ENCODE assay signal across 11 cellular contexts in the genomic region with DNA sequence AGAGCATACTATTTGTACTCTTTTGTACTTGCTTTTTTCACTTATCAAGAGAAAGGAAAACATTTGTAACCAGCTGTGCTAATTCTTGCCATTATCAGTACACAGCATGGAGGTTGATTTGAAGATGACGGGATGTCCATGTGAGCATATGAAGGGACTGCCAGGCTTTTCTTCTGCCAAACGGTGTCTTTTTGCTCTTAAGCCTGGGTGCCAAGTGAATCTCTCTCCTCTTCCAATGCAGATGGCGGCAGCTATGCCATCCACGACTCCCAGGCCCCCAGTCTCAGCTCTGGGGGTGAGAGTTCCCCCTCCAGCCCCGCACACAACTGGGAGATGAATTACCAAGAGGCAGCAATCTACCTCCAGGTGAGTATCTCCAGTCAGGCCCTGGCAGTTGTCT. TPM values are rescaled to one million over a fixed set of nuclear protein-coding genes. Genes with fewer than 3 reads are reported as not detected.
DNase-seq lines count a peak whose midpoint lies in the region; ATAC-seq, FAIRE-seq and TF ChIP-seq lines count a peak whose summit lies in the region.
"Had no signal": no experiment of that assay in that cellular context is flagged by ENCODE, and none has a peak within 500 bp of the region (broad histone marks: within the 10 kb centered on the region; RNA-seq: fewer than 3 reads in every experiment).

No MANE protein-coding gene starts in this region.

- peak overlapping the region; percentile 67 for H3K27ac Mint-ChIP-seq in activated CD8-positive, alpha-beta T cell treated with anti-CD3 and anti-CD28 coated beads for 36 hours

- H3K27me3 ChIP-seq in SK-N-SH (ENCODE audit: insufficient read depth), result no peaks in the 10 kb centered on the region
- no peaks in the 10 kb centered on the region for H3K27me3 ChIP-seq in layer of hippocampus (ENCODE audit: control insufficient read depth, insufficient read depth, low read length)

- DNase-seq in SK-N-SH (no peak), GM19239 (ENCODE audit: insufficient read length, low spot score) (no peak)
- DNase-seq in activated CD8-positive, alpha-beta T cell treated with anti-CD3 and anti-CD28 coated beads for 36 hours, result no peak
- DNase-seq in stimulated activated CD4-positive, alpha-beta T cell treated with anti-CD3 and anti-CD28 coated beads, Interleukin-15, amount 100 ng/mL, for 24 hours, result no peak
- DNase-seq: activated CD4-positive, alpha-beta T cell treated with anti-CD3 and anti-CD28 coated beads, Interleukin-2, amount 50 U/mL, for 4 hours had no signal

- no peak for TF ChIP-seq EP300 in SK-N-SH (IDR thresholded peaks at IDR 0.05; ENCODE audit: borderline replicate concordance in 1 of 2, low read depth in 1 of 2, low read length in 1 of 2)

- H3F3A ChIP-seq in SK-N-SH (replicated peaks; ENCODE audit: insufficient read depth), result no peaks in the 10 kb centered on the region

- peaks cover 6 to 29% of the 10 kb centered on the region in 2 experiments; a peak in 2 of 4 replicates for H3K4me1 ChIP-seq in SK-N-SH (ENCODE audit: control insufficient read depth in 1 of 2, insufficient read depth in 2 of 2, low read depth in 1 of 2, low read length in 1 of 2)

- peaks cover 22% of the 10 kb centered on the region for H3K36me3 Mint-ChIP-seq in activated CD8-positive, alpha-beta T cell treated with anti-CD3 and anti-CD28 coated beads for 36 hours (ENCODE audit: low read depth)

- no peaks in the 10 kb centered on the region for H3K9me3 ChIP-seq in SK-N-SH

- no peak overlapping the region for H3K4me2 ChIP-seq in SK-N-SH

- no peaks in the 10 kb centered on the region for H3K79me2 ChIP-seq in SK-N-SH (ENCODE audit: insufficient read depth)

- no peak overlapping the region for H2AFZ ChIP-seq in SK-N-SH (ENCODE audit: low read depth)

- H3K36me3 ChIP-seq in SK-N-SH (replicated peaks in 1 of 2; ENCODE audit: control insufficient read depth in 1 of 2, insufficient read depth in 2 of 2, low read length in 1 of 2), result no peaks in the 10 kb centered on the region

- H4K20me1 ChIP-seq in SK-N-SH (ENCODE audit: insufficient read depth), result no peaks in the 10 kb centered on the region

- H3K9me2 ChIP-seq in SK-N-SH, result no peaks in the 10 kb centered on the region

- peaks cover 40% of the 10 kb centered on the region for H3K4me1 Mint-ChIP-seq in activated CD8-positive, alpha-beta T cell treated with anti-CD3 and anti-CD28 coated beads for 36 hours (ENCODE audit: low read depth)

- no peak for TF ChIP-seq RAD21 in SK-N-SH (IDR thresholded peaks at IDR 0.05; ENCODE audit: low read length)

- no peak overlapping the region for H3K4me3 ChIP-seq in SK-N-SH (ENCODE audit: low read depth in 2 of 2, low read length in 1 of 2)

- H3K27ac ChIP-seq in SK-N-SH (ENCODE audit: low read depth in 2 of 2, low read length in 1 of 2) (peak overlapping the region; percentile 24 to 90; a peak in 3 of 4 replicates), layer of hippocampus (ENCODE audit: low read depth, low read length) (peak overlapping the region; percentile 92), temporal lobe (ENCODE audit: low read depth, low read length) (peak overlapping the region; percentile 97)
- H3K27ac ChIP-seq: HL-60 had no signal

- 77% methylated on average over 5 of the region's 5 CpGs for WGBS in SK-N-SH (ENCODE audit: low lambda C conversion rate)

- no peak overlapping the region for H3K9ac ChIP-seq in SK-N-SH

- H3K9me3 Mint-ChIP-seq in activated CD8-positive, alpha-beta T cell treated with anti-CD3 and anti-CD28 coated beads for 36 hours, result no peaks in the 10 kb centered on the region

- no peak for TF ChIP-seq CTCF in SK-N-SH (IDR thresholded peaks at IDR 0.05)
- TF ChIP-seq CTCF in activated CD8-positive, alpha-beta T cell treated with anti-CD3 and anti-CD28 coated beads for 36 hours (IDR thresholded peaks at IDR 0.05), result no peak

- no peak overlapping the region for H3K4me3 Mint-ChIP-seq in activated CD8-positive, alpha-beta T cell treated with anti-CD3 and anti-CD28 coated beads for 36 hours

- no peak for FAIRE-seq in GM19239 (lab: Jason Lieb, UNC)
- FAIRE-seq: colon had no signal

- intact Hi-C loops in activated CD8-positive, alpha-beta T cell treated with anti-CD3 and anti-CD28 coated beads for 36 hours (cut with micrococcal nuclease), result loop anchor here (5.0 kb wide), 1 partner anchor 53 kb away; no protein-coding TSS in a partner anchor

- POLR2A ChIA-PET in SK-N-SH (lab: Yijun Ruan, JAX), result interaction anchor here (0.9 to 1.8 kb wide), 2 partner anchors 14 to 56 kb away, joined by 3 to 8 read pairs; no protein-coding TSS in a partner anchor
- POLR2A ChIA-PET in activated CD8-positive, alpha-beta T cell treated with anti-CD3 and anti-CD28 coated beads for 36 hours (lab: Charles Lee), result interaction anchor here (0.6 to 0.8 kb wide), 3 partner anchors 11 to 244 kb away, joined by 3 to 4 read pairs (median 3); no protein-coding TSS in a partner anchor

- no peaks in the 10 kb centered on the region for H3K27me3 Mint-ChIP-seq in activated CD8-positive, alpha-beta T cell treated with anti-CD3 and anti-CD28 coated beads for 36 hours

- ATAC-seq in SK-N-SH treated with all-trans-retinoic acid at 6 μM for 48 hours (no peak; the same call in 2 of the 3 replicates), HG03565 (IDR thresholded peaks at IDR 0.05; ENCODE audit: unreplicated experiment) (no peak)
- no peak for ATAC-seq in activated CD8-positive, alpha-beta T cell treated with anti-CD3 and anti-CD28 coated beads for 36 hours

- CTCF ChIA-PET in SK-N-SH (lab: Yijun Ruan, JAX), result interaction anchor here (1.3 to 1.9 kb wide), 4 partner anchors 9 to 211 kb away, joined by 3 to 10 read pairs (median 4); no protein-coding TSS in a partner anchor
- CTCF ChIA-PET in activated CD8-positive, alpha-beta T cell treated with anti-CD3 and anti-CD28 coated beads for 36 hours (lab: Charles Lee), result interaction anchor here (0.6 to 1.8 kb wide), 2 partner anchors 9 to 106 kb away, joined by 3 to 4 read pairs; no protein-coding TSS in a partner anchor

TF ChIP-seq in SK-N-SH, 30 proteins besides CTCF, POLR2A, EP300 and RAD21 (continues in another document):
- TF ChIP-seq FOSL2 (IDR thresholded peaks at IDR 0.05; ENCODE audit: borderline replicate concordance, low read depth) (no peak), NRF1 (IDR thresholded peaks at IDR 0.05; ENCODE audit: low read depth, low read length) (no peak), RCOR1 (IDR thresholded peaks at IDR 0.05; ENCODE audit: low read length) (no peak)
- TF ChIP-seq, protein P1, sequence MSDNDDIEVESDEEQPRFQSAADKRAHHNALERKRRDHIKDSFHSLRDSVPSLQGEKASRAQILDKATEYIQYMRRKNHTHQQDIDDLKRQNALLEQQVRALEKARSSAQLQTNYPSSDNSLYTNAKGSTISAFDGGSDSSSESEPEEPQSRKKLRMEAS (IDR thresholded peaks at IDR 0.05; ENCODE audit: low read depth), result no peak

TF ChIP-seq in SK-N-SH treated with all-trans-retinoic acid at 6 μM for 48 hours, 23 proteins besides CTCF, POLR2A, EP300 and RAD21 (continues in another document):
- no peak for TF ChIP-seq ZNF565 (CRISPR knock-in tag; conservative IDR thresholded peaks at IDR 0.05; ENCODE audit: low read depth)
- TF ChIP-seq TOX (CRISPR knock-in tag; IDR thresholded peaks at IDR 0.05; ENCODE audit: borderline replicate concordance), result no peak
- TF ChIP-seq ZNF8 (CRISPR knock-in tag; IDR thresholded peaks at IDR 0.05), result no peak
- no peak for TF ChIP-seq TCF4 (CRISPR knock-in tag; IDR thresholded peaks at IDR 0.05; ENCODE audit: borderline replicate concordance)
- TF ChIP-seq, protein P2, sequence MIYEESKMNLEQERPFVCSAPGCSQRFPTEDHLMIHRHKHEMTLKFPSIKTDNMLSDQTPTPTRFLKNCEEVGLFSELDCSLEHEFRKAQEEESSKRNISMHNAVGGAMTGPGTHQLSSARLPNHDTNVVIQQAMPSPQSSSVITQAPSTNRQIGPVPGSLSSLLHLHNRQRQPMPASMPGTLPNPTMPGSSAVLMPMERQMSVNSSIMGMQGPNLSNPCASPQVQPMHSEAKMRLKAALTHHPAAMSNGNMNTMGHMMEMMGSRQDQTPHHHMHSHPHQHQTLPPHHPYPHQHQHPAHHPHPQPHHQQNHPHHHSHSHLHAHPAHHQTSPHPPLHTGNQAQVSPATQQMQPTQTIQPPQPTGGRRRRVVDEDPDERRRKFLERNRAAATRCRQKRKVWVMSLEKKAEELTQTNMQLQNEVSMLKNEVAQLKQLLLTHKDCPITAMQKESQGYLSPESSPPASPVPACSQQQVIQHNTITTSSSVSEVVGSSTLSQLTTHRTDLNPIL (CRISPR knock-in tag; IDR thresholded peaks at IDR 0.05; ENCODE audit: low read depth), result no peak
- TF ChIP-seq, protein P3, sequence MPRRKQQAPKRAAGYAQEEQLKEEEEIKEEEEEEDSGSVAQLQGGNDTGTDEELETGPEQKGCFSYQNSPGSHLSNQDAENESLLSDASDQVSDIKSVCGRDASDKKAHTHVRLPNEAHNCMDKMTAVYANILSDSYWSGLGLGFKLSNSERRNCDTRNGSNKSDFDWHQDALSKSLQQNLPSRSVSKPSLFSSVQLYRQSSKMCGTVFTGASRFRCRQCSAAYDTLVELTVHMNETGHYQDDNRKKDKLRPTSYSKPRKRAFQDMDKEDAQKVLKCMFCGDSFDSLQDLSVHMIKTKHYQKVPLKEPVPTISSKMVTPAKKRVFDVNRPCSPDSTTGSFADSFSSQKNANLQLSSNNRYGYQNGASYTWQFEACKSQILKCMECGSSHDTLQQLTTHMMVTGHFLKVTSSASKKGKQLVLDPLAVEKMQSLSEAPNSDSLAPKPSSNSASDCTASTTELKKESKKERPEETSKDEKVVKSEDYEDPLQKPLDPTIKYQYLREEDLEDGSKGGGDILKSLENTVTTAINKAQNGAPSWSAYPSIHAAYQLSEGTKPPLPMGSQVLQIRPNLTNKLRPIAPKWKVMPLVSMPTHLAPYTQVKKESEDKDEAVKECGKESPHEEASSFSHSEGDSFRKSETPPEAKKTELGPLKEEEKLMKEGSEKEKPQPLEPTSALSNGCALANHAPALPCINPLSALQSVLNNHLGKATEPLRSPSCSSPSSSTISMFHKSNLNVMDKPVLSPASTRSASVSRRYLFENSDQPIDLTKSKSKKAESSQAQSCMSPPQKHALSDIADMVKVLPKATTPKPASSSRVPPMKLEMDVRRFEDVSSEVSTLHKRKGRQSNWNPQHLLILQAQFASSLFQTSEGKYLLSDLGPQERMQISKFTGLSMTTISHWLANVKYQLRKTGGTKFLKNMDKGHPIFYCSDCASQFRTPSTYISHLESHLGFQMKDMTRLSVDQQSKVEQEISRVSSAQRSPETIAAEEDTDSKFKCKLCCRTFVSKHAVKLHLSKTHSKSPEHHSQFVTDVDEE (CRISPR knock-in tag; IDR thresholded peaks at IDR 0.05), result no peak
- no peak for TF ChIP-seq CSDC2 (CRISPR knock-in tag; IDR thresholded peaks at IDR 0.05)
- TF ChIP-seq ZFP3 (CRISPR knock-in tag; IDR thresholded peaks at IDR 0.05), result no peak

RNA-seq across cellular contexts. Expression of gene TPCN1, which starts 38.9 kb away (rescaled TPM):
- 10.3 and 15.7 TPM in 2 replicates for polyA plus RNA-seq in SK-N-SH (2012; rRNA removed)
- polyA plus RNA-seq in SK-N-SH (2012; cell fraction: cytosol; rRNA removed), result 7.0 and 10.7 TPM in 2 replicates
- polyA plus RNA-seq in SK-N-SH (2012; cell fraction: nucleus; rRNA removed), result 57.8 and 62.3 TPM in 2 replicates
- total RNA-seq in activated CD8-positive, alpha-beta T cell treated with anti-CD3 and anti-CD28 coated beads for 36 hours, result 10 to 100 TPM; 29.9 to 33.5 TPM
- total RNA-seq in temporal lobe, result 4.2 TPM
